In genomic region chr6:168149015-168149414, GRCh38 we compare ENCODE assay signal across 20 cellular contexts.
"Had no signal": no experiment of that assay in that cellular context is flagged by ENCODE, and none has a peak within 500 bp of the region (broad histone marks: within the 10 kb centered on the region; RNA-seq: fewer than 3 reads in every experiment).

No MANE protein-coding gene starts in this region.

- H3K27ac ChIP-seq: neural progenitor cell, transverse colon, vagina, VCaP had no signal

- H3K4me3 Mint-ChIP-seq: activated naive CD4-positive, alpha-beta T cell treated with anti-CD3 and anti-CD28 coated beads, Interleukin-2, amount 10 ng/mL, durations not matched to agents 7 days and 5 days; naive B cell; neural progenitor cell; stimulated activated naive B cell treated with anti-CD40 and anti-IgM and Interleukin-4, amounts not matched to agents 10 μg/mL and 1 μg/mL and 100 μg/mL, for 72 hours; T-cell; T-helper 2 cell treated with Interferon-gamma antibody and Interleukin-4, amounts not matched to agents 5 μg/mL and 100 μg/mL, for 36 hours had no signal

- H3K4me1 Mint-ChIP-seq: activated naive CD4-positive, alpha-beta T cell treated with anti-CD3 and anti-CD28 coated beads, Interleukin-2, amount 10 ng/mL, durations not matched to agents 7 days and 5 days; naive B cell; stimulated activated naive B cell treated with anti-CD40 and anti-IgM and Interleukin-4, amounts not matched to agents 10 μg/mL and 1 μg/mL and 100 μg/mL, for 72 hours; T-cell had no signal

- H3K36me3 ChIP-seq: neural progenitor cell, transverse colon, vagina had no signal

- H3K9me3 ChIP-seq: mucosa of descending colon, transverse colon, vagina had no signal

- H3K9me3 Mint-ChIP-seq: activated naive CD4-positive, alpha-beta T cell treated with anti-CD3 and anti-CD28 coated beads, Interleukin-2, amount 10 ng/mL, durations not matched to agents 7 days and 5 days; T-helper 2 cell treated with Interferon-gamma antibody and Interleukin-4, amounts not matched to agents 5 μg/mL and 100 μg/mL, for 36 hours had no signal

- H3K4me3 ChIP-seq: mucosa of descending colon, neural progenitor cell, transverse colon, vagina had no signal

- H3K36me3 Mint-ChIP-seq: activated naive CD4-positive, alpha-beta T cell treated with anti-CD3 and anti-CD28 coated beads, Interleukin-2, amount 10 ng/mL, durations not matched to agents 7 days and 5 days; naive B cell; stimulated activated naive B cell treated with anti-CD40 and anti-IgM and Interleukin-4, amounts not matched to agents 10 μg/mL and 1 μg/mL and 100 μg/mL, for 72 hours; T-cell had no signal

- DNase-seq: activated CD4-positive, alpha-beta T cell treated with anti-CD3 and anti-CD28 coated beads for 1 hour; activated CD4-positive, alpha-beta T cell treated with anti-CD3 and anti-CD28 coated beads, Interleukin-2, amount 50 U/mL, for 1 hour; activated effector memory CD4-positive, alpha-beta T cell treated with anti-CD3 and anti-CD28 coated beads, Interleukin-2, amount 50 U/mL, for 16 hours; activated naive CD4-positive, alpha-beta T cell treated with anti-CD3 and anti-CD28 coated beads, Interleukin-2, amount 10 ng/mL, durations not matched to agents 7 days and 5 days; activated T-cell treated with anti-CD3 and anti-CD28 coated beads for 4 hours; amygdala; cortex of kidney; foreskin fibroblast; mesenchymal stem cell; mucosa of descending colon; naive B cell; stimulated activated CD4-positive, alpha-beta T cell treated with anti-CD3 and anti-CD28 coated beads, Interleukin-2, amount 100 ng/mL, for 48 hours; stimulated activated CD8-positive, alpha-beta memory T cell treated with anti-CD3 and anti-CD28 coated beads, Interleukin-4, amount 100 ng/mL, for 48 hours; stimulated activated naive B cell treated with anti-CD40 and anti-IgM and Interleukin-4, amounts not matched to agents 10 μg/mL and 1 μg/mL and 100 μg/mL, for 72 hours; T-cell; transverse colon had no signal

- H3K27me3 ChIP-seq: neural progenitor cell, transverse colon, vagina had no signal

- H3K27ac Mint-ChIP-seq: activated naive CD4-positive, alpha-beta T cell treated with anti-CD3 and anti-CD28 coated beads, Interleukin-2, amount 10 ng/mL, durations not matched to agents 7 days and 5 days; neural progenitor cell; stimulated activated naive B cell treated with anti-CD40 and anti-IgM and Interleukin-4, amounts not matched to agents 10 μg/mL and 1 μg/mL and 100 μg/mL, for 72 hours; T-cell; T-helper 2 cell treated with Interferon-gamma antibody and Interleukin-4, amounts not matched to agents 5 μg/mL and 100 μg/mL, for 36 hours had no signal

- H3K4me1 ChIP-seq: vagina had no signal

- ATAC-seq: mucosa of descending colon; stimulated activated naive B cell treated with anti-CD40 and anti-IgM and Interleukin-4, amounts not matched to agents 10 μg/mL and 1 μg/mL and 100 μg/mL, for 72 hours; T-cell had no signal
